ENCODE assay signal across 1 cellular context in genomic region chr7:51326646-51327286, GRCh38.
TF ChIP-seq lines count a peak whose summit lies in the region.

No MANE protein-coding gene starts in this region.

TF ChIP-seq in WTC11, 78 proteins besides CTCF, POLR2A, EP300 and RAD21 (continued from another document):
- TF ChIP-seq, protein P1, sequence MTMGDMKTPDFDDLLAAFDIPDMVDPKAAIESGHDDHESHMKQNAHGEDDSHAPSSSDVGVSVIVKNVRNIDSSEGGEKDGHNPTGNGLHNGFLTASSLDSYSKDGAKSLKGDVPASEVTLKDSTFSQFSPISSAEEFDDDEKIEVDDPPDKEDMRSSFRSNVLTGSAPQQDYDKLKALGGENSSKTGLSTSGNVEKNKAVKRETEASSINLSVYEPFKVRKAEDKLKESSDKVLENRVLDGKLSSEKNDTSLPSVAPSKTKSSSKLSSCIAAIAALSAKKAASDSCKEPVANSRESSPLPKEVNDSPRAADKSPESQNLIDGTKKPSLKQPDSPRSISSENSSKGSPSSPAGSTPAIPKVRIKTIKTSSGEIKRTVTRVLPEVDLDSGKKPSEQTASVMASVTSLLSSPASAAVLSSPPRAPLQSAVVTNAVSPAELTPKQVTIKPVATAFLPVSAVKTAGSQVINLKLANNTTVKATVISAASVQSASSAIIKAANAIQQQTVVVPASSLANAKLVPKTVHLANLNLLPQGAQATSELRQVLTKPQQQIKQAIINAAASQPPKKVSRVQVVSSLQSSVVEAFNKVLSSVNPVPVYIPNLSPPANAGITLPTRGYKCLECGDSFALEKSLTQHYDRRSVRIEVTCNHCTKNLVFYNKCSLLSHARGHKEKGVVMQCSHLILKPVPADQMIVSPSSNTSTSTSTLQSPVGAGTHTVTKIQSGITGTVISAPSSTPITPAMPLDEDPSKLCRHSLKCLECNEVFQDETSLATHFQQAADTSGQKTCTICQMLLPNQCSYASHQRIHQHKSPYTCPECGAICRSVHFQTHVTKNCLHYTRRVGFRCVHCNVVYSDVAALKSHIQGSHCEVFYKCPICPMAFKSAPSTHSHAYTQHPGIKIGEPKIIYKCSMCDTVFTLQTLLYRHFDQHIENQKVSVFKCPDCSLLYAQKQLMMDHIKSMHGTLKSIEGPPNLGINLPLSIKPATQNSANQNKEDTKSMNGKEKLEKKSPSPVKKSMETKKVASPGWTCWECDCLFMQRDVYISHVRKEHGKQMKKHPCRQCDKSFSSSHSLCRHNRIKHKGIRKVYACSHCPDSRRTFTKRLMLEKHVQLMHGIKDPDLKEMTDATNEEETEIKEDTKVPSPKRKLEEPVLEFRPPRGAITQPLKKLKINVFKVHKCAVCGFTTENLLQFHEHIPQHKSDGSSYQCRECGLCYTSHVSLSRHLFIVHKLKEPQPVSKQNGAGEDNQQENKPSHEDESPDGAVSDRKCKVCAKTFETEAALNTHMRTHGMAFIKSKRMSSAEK (CRISPR knock-in tag; IDR thresholded peaks at IDR 0.05; ENCODE audit: borderline replicate concordance): peak; percentile 64; the same call in 1 of the 2 replicates
- TF ChIP-seq ZNF425 (CRISPR knock-in tag; conservative IDR thresholded peaks at IDR 0.05) (peak; percentile 30; the same call in 1 of the 2 replicates), ZNF671 (CRISPR knock-in tag; IDR thresholded peaks at IDR 0.05) (0 out of 2 replicates have a peak, but pooled peaks have one; percentile 5), ZBTB21 (CRISPR knock-in tag; IDR thresholded peaks at IDR 0.05; ENCODE audit: borderline replicate concordance) (no peak), SMAD3 (CRISPR knock-in tag; IDR thresholded peaks at IDR 0.05; ENCODE audit: borderline replicate concordance) (no peak), GRHL2 (CRISPR knock-in tag; IDR thresholded peaks at IDR 0.05; ENCODE audit: insufficient replicate concordance, severe bottlenecking) (no peak), ZNF396 (CRISPR knock-in tag; IDR thresholded peaks at IDR 0.05; ENCODE audit: borderline replicate concordance) (no peak), CREM (CRISPR knock-in tag; IDR thresholded peaks at IDR 0.05) (peak; percentile 53; the same call in 1 of the 2 replicates), ZNF423 (CRISPR knock-in tag; IDR thresholded peaks at IDR 0.05) (peak; percentile 54; the same call in 1 of the 2 replicates), USF1 (CRISPR knock-in tag; IDR thresholded peaks at IDR 0.05) (peak; percentile 29; the same call in 1 of the 2 replicates), MXD4 (CRISPR knock-in tag; IDR thresholded peaks at IDR 0.05; ENCODE audit: borderline replicate concordance) (no peak), RORB (CRISPR knock-in tag; IDR thresholded peaks at IDR 0.05) (no peak)
- TF ChIP-seq, protein P2, sequence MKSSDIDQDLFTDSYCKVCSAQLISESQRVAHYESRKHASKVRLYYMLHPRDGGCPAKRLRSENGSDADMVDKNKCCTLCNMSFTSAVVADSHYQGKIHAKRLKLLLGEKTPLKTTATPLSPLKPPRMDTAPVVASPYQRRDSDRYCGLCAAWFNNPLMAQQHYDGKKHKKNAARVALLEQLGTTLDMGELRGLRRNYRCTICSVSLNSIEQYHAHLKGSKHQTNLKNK (CRISPR knock-in tag; IDR thresholded peaks at IDR 0.05): no peak
- TF ChIP-seq, protein P3, sequence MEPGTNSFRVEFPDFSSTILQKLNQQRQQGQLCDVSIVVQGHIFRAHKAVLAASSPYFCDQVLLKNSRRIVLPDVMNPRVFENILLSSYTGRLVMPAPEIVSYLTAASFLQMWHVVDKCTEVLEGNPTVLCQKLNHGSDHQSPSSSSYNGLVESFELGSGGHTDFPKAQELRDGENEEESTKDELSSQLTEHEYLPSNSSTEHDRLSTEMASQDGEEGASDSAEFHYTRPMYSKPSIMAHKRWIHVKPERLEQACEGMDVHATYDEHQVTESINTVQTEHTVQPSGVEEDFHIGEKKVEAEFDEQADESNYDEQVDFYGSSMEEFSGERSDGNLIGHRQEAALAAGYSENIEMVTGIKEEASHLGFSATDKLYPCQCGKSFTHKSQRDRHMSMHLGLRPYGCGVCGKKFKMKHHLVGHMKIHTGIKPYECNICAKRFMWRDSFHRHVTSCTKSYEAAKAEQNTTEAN (CRISPR knock-in tag; IDR thresholded peaks at IDR 0.05): no peak
- TF ChIP-seq, protein P4, sequence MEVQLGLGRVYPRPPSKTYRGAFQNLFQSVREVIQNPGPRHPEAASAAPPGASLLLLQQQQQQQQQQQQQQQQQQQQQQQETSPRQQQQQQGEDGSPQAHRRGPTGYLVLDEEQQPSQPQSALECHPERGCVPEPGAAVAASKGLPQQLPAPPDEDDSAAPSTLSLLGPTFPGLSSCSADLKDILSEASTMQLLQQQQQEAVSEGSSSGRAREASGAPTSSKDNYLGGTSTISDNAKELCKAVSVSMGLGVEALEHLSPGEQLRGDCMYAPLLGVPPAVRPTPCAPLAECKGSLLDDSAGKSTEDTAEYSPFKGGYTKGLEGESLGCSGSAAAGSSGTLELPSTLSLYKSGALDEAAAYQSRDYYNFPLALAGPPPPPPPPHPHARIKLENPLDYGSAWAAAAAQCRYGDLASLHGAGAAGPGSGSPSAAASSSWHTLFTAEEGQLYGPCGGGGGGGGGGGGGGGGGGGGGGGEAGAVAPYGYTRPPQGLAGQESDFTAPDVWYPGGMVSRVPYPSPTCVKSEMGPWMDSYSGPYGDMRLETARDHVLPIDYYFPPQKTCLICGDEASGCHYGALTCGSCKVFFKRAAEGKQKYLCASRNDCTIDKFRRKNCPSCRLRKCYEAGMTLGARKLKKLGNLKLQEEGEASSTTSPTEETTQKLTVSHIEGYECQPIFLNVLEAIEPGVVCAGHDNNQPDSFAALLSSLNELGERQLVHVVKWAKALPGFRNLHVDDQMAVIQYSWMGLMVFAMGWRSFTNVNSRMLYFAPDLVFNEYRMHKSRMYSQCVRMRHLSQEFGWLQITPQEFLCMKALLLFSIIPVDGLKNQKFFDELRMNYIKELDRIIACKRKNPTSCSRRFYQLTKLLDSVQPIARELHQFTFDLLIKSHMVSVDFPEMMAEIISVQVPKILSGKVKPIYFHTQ (CRISPR knock-in tag; IDR thresholded peaks at IDR 0.05): peak; percentile 85; the same call in 1 of the 2 replicates
- TF ChIP-seq, protein P5, sequence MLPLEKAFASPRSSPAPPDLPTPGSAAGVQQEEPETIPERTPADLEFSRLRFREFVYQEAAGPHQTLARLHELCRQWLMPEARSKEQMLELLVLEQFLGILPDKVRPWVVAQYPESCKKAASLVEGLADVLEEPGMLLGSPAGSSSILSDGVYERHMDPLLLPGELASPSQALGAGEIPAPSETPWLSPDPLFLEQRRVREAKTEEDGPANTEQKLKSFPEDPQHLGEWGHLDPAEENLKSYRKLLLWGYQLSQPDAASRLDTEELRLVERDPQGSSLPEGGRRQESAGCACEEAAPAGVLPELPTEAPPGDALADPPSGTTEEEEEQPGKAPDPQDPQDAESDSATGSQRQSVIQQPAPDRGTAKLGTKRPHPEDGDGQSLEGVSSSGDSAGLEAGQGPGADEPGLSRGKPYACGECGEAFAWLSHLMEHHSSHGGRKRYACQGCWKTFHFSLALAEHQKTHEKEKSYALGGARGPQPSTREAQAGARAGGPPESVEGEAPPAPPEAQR (CRISPR knock-in tag; IDR thresholded peaks at IDR 0.05): no peak
- TF ChIP-seq, protein P6, sequence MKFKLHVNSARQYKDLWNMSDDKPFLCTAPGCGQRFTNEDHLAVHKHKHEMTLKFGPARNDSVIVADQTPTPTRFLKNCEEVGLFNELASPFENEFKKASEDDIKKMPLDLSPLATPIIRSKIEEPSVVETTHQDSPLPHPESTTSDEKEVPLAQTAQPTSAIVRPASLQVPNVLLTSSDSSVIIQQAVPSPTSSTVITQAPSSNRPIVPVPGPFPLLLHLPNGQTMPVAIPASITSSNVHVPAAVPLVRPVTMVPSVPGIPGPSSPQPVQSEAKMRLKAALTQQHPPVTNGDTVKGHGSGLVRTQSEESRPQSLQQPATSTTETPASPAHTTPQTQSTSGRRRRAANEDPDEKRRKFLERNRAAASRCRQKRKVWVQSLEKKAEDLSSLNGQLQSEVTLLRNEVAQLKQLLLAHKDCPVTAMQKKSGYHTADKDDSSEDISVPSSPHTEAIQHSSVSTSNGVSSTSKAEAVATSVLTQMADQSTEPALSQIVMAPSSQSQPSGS (CRISPR knock-in tag; IDR thresholded peaks at IDR 0.05; ENCODE audit: borderline replicate concordance, low read depth): no peak
